ENCODE assay signal across 1 cellular context in genomic region chr19:16544468-16545231, GRCh38.
TF ChIP-seq lines count a peak whose summit lies in the region.

No MANE protein-coding gene starts in this region.

TF ChIP-seq in WTC11, 78 proteins besides CTCF, POLR2A, EP300 and RAD21 (continued from another document):
- no peak for TF ChIP-seq MLX (CRISPR knock-in tag; IDR thresholded peaks at IDR 0.05)
- no peak for TF ChIP-seq ZNF416 (CRISPR knock-in tag; IDR thresholded peaks at IDR 0.05)
